9 cellular contexts compared by ENCODE assay signal in the genomic region with DNA sequence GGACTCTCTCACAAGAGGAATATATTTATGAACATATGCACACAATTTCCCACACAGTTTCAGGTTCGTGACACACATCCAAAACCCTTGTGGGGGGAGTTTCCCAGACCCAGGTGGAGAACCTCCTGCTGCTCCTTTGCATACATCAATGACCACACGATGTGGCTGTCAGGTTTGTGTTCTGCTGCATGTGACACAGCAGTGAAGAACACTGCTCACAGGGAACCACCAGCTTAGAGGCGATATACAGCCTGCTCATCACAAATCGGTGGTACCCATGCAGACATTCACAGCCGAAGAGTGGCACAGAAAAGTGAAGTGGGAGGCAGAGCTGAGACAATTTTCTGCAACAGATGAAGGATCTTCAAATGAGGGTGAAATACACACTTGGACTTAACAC.
DNase-seq lines count a peak whose midpoint lies in the region; ATAC-seq and TF ChIP-seq lines count a peak whose summit lies in the region.
"Had no signal": no experiment of that assay in that cellular context is flagged by ENCODE, and none has a peak within 500 bp of the region (broad histone marks: within the 10 kb centered on the region; RNA-seq: fewer than 3 reads in every experiment).

No MANE protein-coding gene starts in this region.

- no peaks in the 10 kb centered on the region for H3K27me3 Mint-ChIP-seq in natural killer cell (ENCODE audit: low read depth in 2 of 2)
- H3K27me3 Mint-ChIP-seq in natural killer cell treated with Interleukin-12 subunit alpha and Interleukin-12 subunit beta and Interleukin-15 and Interleukin-18, amount 100 ng/mL, for 72 hours, result no peaks in the 10 kb centered on the region
- no peaks in the 10 kb centered on the region for H3K27me3 Mint-ChIP-seq in T-helper 17 cell

- intact Hi-C loops in natural killer cell (cut with micrococcal nuclease), result no loop called here
- intact Hi-C loops in transverse colon (cut with DNase I; ENCODE audit: low total_unique reads), result loop anchor here (10.0 kb wide), 1 partner anchor 57 kb away; no protein-coding TSS in a partner anchor
- intact Hi-C loops in adrenal gland (cut with DNase I), result no loop called here

- DNase-seq in natural killer cell, result no peak
- DNase-seq in natural killer cell treated with Interleukin-12 subunit alpha and Interleukin-12 subunit beta and Interleukin-15 and Interleukin-18, amount 100 ng/mL, for 72 hours (ENCODE audit: low spot score), result no peak
- no peak for DNase-seq in T-helper 17 cell
- peak; percentile 13 for DNase-seq in transverse colon
- no peak for DNase-seq in adrenal gland
- no peak for DNase-seq in GOT3 (lab: John Stamatoyannopoulos, UW)
- DNase-seq in AG08396 (ENCODE audit: low spot score), result no peak
- DNase-seq: BE2C had no signal

- H3K36me3 ChIP-seq in transverse colon (no peaks in the 10 kb centered on the region), adrenal gland (replicated peaks in 1 of 2) (no peaks in the 10 kb centered on the region)

- H3K27ac ChIP-seq in transverse colon (peak overlapping the region in 1 of 4 donors; percentile 64), adrenal gland (no peak overlapping the region)

- H3K9me3 Mint-ChIP-seq in natural killer cell, result no peaks in the 10 kb centered on the region
- H3K9me3 Mint-ChIP-seq in natural killer cell treated with Interleukin-12 subunit alpha and Interleukin-12 subunit beta and Interleukin-15 and Interleukin-18, amount 100 ng/mL, for 72 hours, result no peaks in the 10 kb centered on the region

- ATAC-seq in natural killer cell, result peak; percentile 21 to 44 (median 30)
- no peak for ATAC-seq in natural killer cell treated with Interleukin-12 subunit alpha and Interleukin-12 subunit beta and Interleukin-15 and Interleukin-18, amount 100 ng/mL, for 72 hours
- ATAC-seq in HG02852 (IDR thresholded peaks at IDR 0.05; ENCODE audit: unreplicated experiment), result peak; percentile 83
- peak; percentile 52 for ATAC-seq in T-helper 17 cell

- H3K4me3 Mint-ChIP-seq in natural killer cell (no peak overlapping the region), T-helper 17 cell (no peak overlapping the region)
- no peak overlapping the region for H3K4me3 Mint-ChIP-seq in natural killer cell treated with Interleukin-12 subunit alpha and Interleukin-12 subunit beta and Interleukin-15 and Interleukin-18, amount 100 ng/mL, for 72 hours

- 76 to 89% methylated on average over 4 to 5 of the region's 5 CpGs for WGBS in transverse colon (ENCODE audit: low coverage in 1 of 2), 2 donors
- WGBS in adrenal gland, 4 donors, result 75 to 89% (median 84%) methylated on average over 5 of the region's 5 CpGs

- TF ChIP-seq EP300 in transverse colon (IDR thresholded peaks at IDR 0.05; ENCODE audit: low read depth), result no peak

- H3K4me1 ChIP-seq in transverse colon, result peaks cover 0 to 49% (median 5%) of the 10 kb centered on the region in 4 donors
- peaks cover 9 to 54% of the 10 kb centered on the region in 2 donors for H3K4me1 ChIP-seq in adrenal gland (replicated peaks in 1 of 2)

- no peaks in the 10 kb centered on the region for H3K27me3 ChIP-seq in transverse colon
- H3K27me3 ChIP-seq in adrenal gland, result no peaks in the 10 kb centered on the region
- H3K27me3 ChIP-seq: BE2C had no signal

- no peak overlapping the region for H3K4me3 ChIP-seq in transverse colon
- H3K4me3 ChIP-seq in adrenal gland, result no peak overlapping the region

- in situ Hi-C loops in transverse colon (cut with MboI; ENCODE audit: low pct_ligation_motif_present in 1 of 4, low pct_unique_long_range_greater_than_20kb in 1 of 4, low sequenced_read_pairs in 3 of 4), result loop anchor here in 1 of 4 donors (10.0 kb wide), 1 partner anchor 167 kb away; no protein-coding TSS in a partner anchor

- H3K9me3 ChIP-seq in T-helper 17 cell (ENCODE audit: control insufficient read depth, low read length, poor library complexity, severe bottlenecking) (no peaks in the 10 kb centered on the region), transverse colon (no peaks in the 10 kb centered on the region), adrenal gland (replicated peaks in 1 of 3) (no peaks in the 10 kb centered on the region)
- H3K9me3 ChIP-seq: BE2C had no signal

- H3K36me3 Mint-ChIP-seq in natural killer cell (no peaks in the 10 kb centered on the region), T-helper 17 cell (ENCODE audit: low read depth) (peaks cover 7% of the 10 kb centered on the region)
- H3K36me3 Mint-ChIP-seq in natural killer cell treated with Interleukin-12 subunit alpha and Interleukin-12 subunit beta and Interleukin-15 and Interleukin-18, amount 100 ng/mL, for 72 hours, result peaks cover 12% of the 10 kb centered on the region

- TF ChIP-seq CTCF in natural killer cell (IDR thresholded peaks at IDR 0.05) (no peak), transverse colon (IDR thresholded peaks at IDR 0.05) (no peak), adrenal gland (IDR thresholded peaks at IDR 0.05) (no peak)

- H3K27ac Mint-ChIP-seq in natural killer cell, result no peak overlapping the region
- H3K27ac Mint-ChIP-seq in natural killer cell treated with Interleukin-12 subunit alpha and Interleukin-12 subunit beta and Interleukin-15 and Interleukin-18, amount 100 ng/mL, for 72 hours, result no peak overlapping the region
- H3K27ac Mint-ChIP-seq in T-helper 17 cell, result no peak overlapping the region

- TF ChIP-seq POLR2A in transverse colon (IDR thresholded peaks at IDR 0.05) (no peak), adrenal gland (IDR thresholded peaks at IDR 0.05) (no peak)

- H3K4me1 Mint-ChIP-seq in natural killer cell (peaks cover 6 to 13% of the 10 kb centered on the region in 2 donors), T-helper 17 cell (peaks cover 17% of the 10 kb centered on the region)
- peaks cover 0 to 9% of the 10 kb centered on the region in 2 donors for H3K4me1 Mint-ChIP-seq in natural killer cell treated with Interleukin-12 subunit alpha and Interleukin-12 subunit beta and Interleukin-15 and Interleukin-18, amount 100 ng/mL, for 72 hours (ENCODE audit: low read depth in 2 of 2)

Comparison
In these comparisons a context has a peak if more than half of its experiments do, and no peak if none do; other contexts are left out.
1. ATAC-seq: peak in natural killer cell (3 of 3), HG02852 (single experiment) and T-helper 17 cell (single experiment); none in natural killer cell treated with Interleukin-12 subunit alpha and Interleukin-12 subunit beta and Interleukin-15 and Interleukin-18, amount 100 ng/mL, for 72 hours (0 of 2).